ENCODE assay signal across 9 cellular contexts in the genomic region with DNA sequence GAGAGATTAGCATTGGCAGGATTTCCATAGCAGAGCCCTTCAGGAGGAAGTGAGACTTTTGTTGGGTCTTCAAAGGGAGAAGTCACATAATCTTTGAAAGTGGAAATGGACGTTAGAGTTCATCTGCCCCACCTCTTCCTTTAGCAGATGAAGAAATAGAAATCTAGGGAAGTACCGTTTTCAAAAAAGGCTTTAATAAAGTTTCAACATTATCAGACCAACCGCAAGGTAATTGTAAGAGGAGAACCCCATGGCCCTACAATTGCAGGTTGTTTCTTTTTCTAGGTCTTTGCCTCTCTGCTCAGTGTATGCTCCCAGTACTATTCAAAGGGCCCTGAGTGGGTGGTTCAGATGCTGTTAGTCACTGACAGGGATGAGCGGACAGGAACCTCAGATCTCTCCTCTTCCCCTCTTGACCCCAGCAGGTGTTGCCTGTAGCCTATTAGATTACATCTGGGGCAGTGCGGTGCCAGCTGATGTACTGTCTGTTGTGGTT. TPM values are rescaled to one million over a fixed set of nuclear protein-coding genes. Genes with fewer than 3 reads are reported as not detected.
A peak's percentile ranks its signal among the peaks of the same experiment; 100 is the strongest.
DNase-seq lines count a peak whose midpoint lies in the region; ATAC-seq and TF ChIP-seq lines count a peak whose summit lies in the region.
"Had no signal": no experiment of that assay in that cellular context is flagged by ENCODE, and none has a peak within 500 bp of the region (broad histone marks: within the 10 kb centered on the region; RNA-seq: fewer than 3 reads in every experiment).

No MANE protein-coding gene starts in this region.

- H4K20me1 ChIP-seq in KMS-11 (ENCODE audit: insufficient read depth) = no peaks in the 10 kb centered on the region

- no peak overlapping the region; the same call in 1 of the 2 replicates for H3K27ac ChIP-seq in KMS-11

- no peak overlapping the region for H3K4me3 Mint-ChIP-seq in endothelial cell (ENCODE audit: unreplicated experiment)
- H3K4me3 Mint-ChIP-seq: activated T-cell treated with anti-CD3 and anti-CD28 coated beads, Interleukin-2, amount 50 U/mL, for 4 hours had no signal

- peak overlapping the region; percentile 29; the same call in 1 of the 2 replicates for H3K4me2 ChIP-seq in KMS-11

- no peaks in the 10 kb centered on the region for H3K36me3 Mint-ChIP-seq in endothelial cell (ENCODE audit: low read depth, unreplicated experiment)

- H3K4me3 ChIP-seq in KMS-11 (IDR thresholded peaks at IDR 0.05; ENCODE audit: insufficient read depth, low read depth, low read length) = no peak overlapping the region

- no peaks in the 10 kb centered on the region for H3K27me3 ChIP-seq in KMS-11 (ENCODE audit: insufficient read depth, low read depth)

- H3K9ac ChIP-seq in KMS-11 = no peak overlapping the region

- no peaks in the 10 kb centered on the region for H3K9me3 Mint-ChIP-seq in endothelial cell (ENCODE audit: unreplicated experiment)

- H3K27me3 Mint-ChIP-seq in endothelial cell (ENCODE audit: unreplicated experiment) = no peaks in the 10 kb centered on the region

- TF ChIP-seq CTCF in KMS-11 (conservative IDR thresholded peaks at IDR 0.05; ENCODE audit: low read depth, low read length) = no peak
- TF ChIP-seq CTCF in endothelial cell (IDR thresholded peaks at IDR 0.05; ENCODE audit: unreplicated experiment) = no peak

- peaks cover 14% of the 10 kb centered on the region for H3K4me1 ChIP-seq in KMS-11 (ENCODE audit: low read depth, poor library complexity, severe bottlenecking)

- ATAC-seq in GM18861 (IDR thresholded peaks at IDR 0.05; ENCODE audit: unreplicated experiment) = peak; percentile 92
- peak; percentile 82 for ATAC-seq in GM21737 (IDR thresholded peaks at IDR 0.05; ENCODE audit: unreplicated experiment)

- peak overlapping the region; percentile 10; the same call in 1 of the 2 replicates for H2AFZ ChIP-seq in KMS-11 (ENCODE audit: low read depth)

- no peaks in the 10 kb centered on the region for H3K36me3 ChIP-seq in KMS-11 (ENCODE audit: insufficient read depth)

- DNase-seq in left kidney (ENCODE audit: low read depth, low spot score) = peak; percentile 69
- DNase-seq in endothelial cell (ENCODE audit: low spot score) = no peak
- DNase-seq in T-helper 9 cell = no peak
- DNase-seq in ureter (ENCODE audit: low spot score) = no peak
- no peak for DNase-seq in stimulated activated CD4-positive, alpha-beta T cell treated with anti-CD3 and anti-CD28 coated beads, Interleukin-4, amount 100 ng/mL, for 1 hour
- DNase-seq: activated T-cell treated with anti-CD3 and anti-CD28 coated beads, Interleukin-2, amount 50 U/mL, for 4 hours had no signal

- H3K4me1 Mint-ChIP-seq in endothelial cell (ENCODE audit: unreplicated experiment) = no peaks in the 10 kb centered on the region

- no peak overlapping the region for H3K27ac Mint-ChIP-seq in endothelial cell (ENCODE audit: unreplicated experiment)

- no peaks in the 10 kb centered on the region for H3K79me2 ChIP-seq in KMS-11 (ENCODE audit: insufficient read depth, low read depth)

RNA-seq across cellular contexts. Expression of gene AP1S2, which starts 48.6 kb away (rescaled TPM):
- total RNA-seq in endothelial cell (ENCODE audit: unreplicated experiment) (66.1 TPM), ureter (12.6 TPM)
